ENCODE assay signal across 11 cellular contexts in genomic region chr10:131452926-131453771, GRCh38.
DNase-seq lines count a peak whose midpoint lies in the region; ATAC-seq and TF ChIP-seq lines count a peak whose summit lies in the region.
"Had no signal": no experiment of that assay in that cellular context is flagged by ENCODE, and none has a peak within 500 bp of the region (broad histone marks: within the 10 kb centered on the region; RNA-seq: fewer than 3 reads in every experiment).

No MANE protein-coding gene starts in this region.

- H3K36me3 ChIP-seq in lung (ENCODE audit: control insufficient read depth in 2 of 2, insufficient read depth in 2 of 2, low read length in 2 of 2) = no peaks in the 10 kb centered on the region
- no peaks in the 10 kb centered on the region for H3K36me3 ChIP-seq in smooth muscle cell (ENCODE audit: low read depth)
- H3K36me3 ChIP-seq: SJCRH30 had no signal

- peak overlapping the region; percentile 84 for H2AFZ ChIP-seq in smooth muscle cell (ENCODE audit: low read depth)

- peak; percentile 9 for DNase-seq in NCI-H146 treated with DMSO at 0.1 percent for 48 hours (lab: John Stamatoyannopoulos, UW; ENCODE audit: unreplicated experiment)
- peak; percentile 43 to 84 (median 70) for DNase-seq in head of caudate nucleus
- DNase-seq in lung (ENCODE audit: low spot score) = no peak
- DNase-seq in smooth muscle cell (lab: John Stamatoyannopoulos, UW; ENCODE audit: unreplicated experiment) = peak; percentile 38
- DNase-seq in SHP77 (lab: John Stamatoyannopoulos, UW) = no peak
- no peak for DNase-seq in middle frontal gyrus (ENCODE audit: extremely low spot score, low spot score)
- DNase-seq: NCI-H2227 treated with DMSO at 0.1 percent for 48 hours had no signal

- no peaks in the 10 kb centered on the region for H3K27me3 ChIP-seq in lung (ENCODE audit: control insufficient read depth, insufficient read depth)
- peaks cover 15% of the 10 kb centered on the region for H3K27me3 ChIP-seq in smooth muscle cell (ENCODE audit: low read depth)
- H3K27me3 ChIP-seq: SJCRH30 had no signal

- H3K4me1 ChIP-seq in lung (ENCODE audit: control insufficient read depth in 2 of 2, insufficient read depth in 2 of 2, low read length in 2 of 2) (peaks cover 0 to 3% of the 10 kb centered on the region in 2 donors), smooth muscle cell (ENCODE audit: low read depth) (no peaks in the 10 kb centered on the region)
- H3K4me1 ChIP-seq: SJCRH30 had no signal

- H3K4me3 ChIP-seq in lung (no peak overlapping the region), smooth muscle cell (peak overlapping the region; percentile 45)
- H3K4me3 ChIP-seq: SJCRH30 had no signal

- no peaks in the 10 kb centered on the region for H3K79me2 ChIP-seq in smooth muscle cell (ENCODE audit: low read depth)

- ATAC-seq in lung (ENCODE audit: insufficient read depth, low FRiP score) (peak; percentile 12), GM18861 (IDR thresholded peaks at IDR 0.05; ENCODE audit: unreplicated experiment) (no peak), GM21576 (IDR thresholded peaks at IDR 0.05; ENCODE audit: unreplicated experiment) (no peak)
- ATAC-seq: activated CD4-positive, CD25-positive, alpha-beta regulatory T cell treated with anti-CD3 and anti-CD28 coated beads, Interleukin-2, amount 50 U/mL, for 24 hours had no signal

- H4K20me1 ChIP-seq in smooth muscle cell (ENCODE audit: low read depth) = no peaks in the 10 kb centered on the region

- H3K4me2 ChIP-seq in smooth muscle cell = peak overlapping the region; percentile 89

- WGBS in lung, 2 donors = 27 to 28% methylated on average over 35 to 38 of the region's 38 CpGs
- 32% methylated on average over 38 of the region's 38 CpGs for WGBS in smooth muscle cell (ENCODE audit: low lambda C conversion rate)

- TF ChIP-seq CTCF in lung (IDR thresholded peaks at IDR 0.05; ENCODE audit: control extremely low read depth, extremely low read depth) = no peak
- no peak for TF ChIP-seq CTCF in smooth muscle cell (IDR thresholded peaks at IDR 0.05; ENCODE audit: borderline replicate concordance, insufficient read depth, poor library complexity, severe bottlenecking)

- H3K9ac ChIP-seq in smooth muscle cell (ENCODE audit: low read depth) = no peak overlapping the region

- intact Hi-C loops in head of caudate nucleus (cut with DNase I) = loop anchor here (10.0 kb wide), 1 partner anchor 422 kb away; no protein-coding TSS in a partner anchor

- H3F3A ChIP-seq in smooth muscle cell (ENCODE audit: low read depth) = no peaks in the 10 kb centered on the region

- H3K9me3 ChIP-seq in lung (ENCODE audit: control insufficient read depth in 2 of 2, insufficient read depth in 1 of 2, low read length in 1 of 2) (peaks cover 0 to 3% of the 10 kb centered on the region in 2 donors), smooth muscle cell (replicated peaks; ENCODE audit: low read depth) (no peaks in the 10 kb centered on the region)
- H3K9me3 ChIP-seq: SJCRH30 had no signal

- H3K27ac ChIP-seq in lung (ENCODE audit: low read depth in 1 of 2, low read length in 1 of 2) = no peak overlapping the region
- H3K27ac ChIP-seq in smooth muscle cell (ENCODE audit: low read depth) = no peak overlapping the region
- H3K27ac ChIP-seq: SJCRH30 had no signal

Comparison
In these comparisons a context has a peak if more than half of its experiments do, and no peak if none do; other contexts are left out.
1. DNase-seq: peak in NCI-H146 treated with DMSO at 0.1 percent for 48 hours (single experiment), head of caudate nucleus (42 of 42) and smooth muscle cell (single experiment); none in lung (single experiment), SHP77 (0 of 2) and middle frontal gyrus (single experiment).